1 cellular context compared by ENCODE assay signal in the genomic region with DNA sequence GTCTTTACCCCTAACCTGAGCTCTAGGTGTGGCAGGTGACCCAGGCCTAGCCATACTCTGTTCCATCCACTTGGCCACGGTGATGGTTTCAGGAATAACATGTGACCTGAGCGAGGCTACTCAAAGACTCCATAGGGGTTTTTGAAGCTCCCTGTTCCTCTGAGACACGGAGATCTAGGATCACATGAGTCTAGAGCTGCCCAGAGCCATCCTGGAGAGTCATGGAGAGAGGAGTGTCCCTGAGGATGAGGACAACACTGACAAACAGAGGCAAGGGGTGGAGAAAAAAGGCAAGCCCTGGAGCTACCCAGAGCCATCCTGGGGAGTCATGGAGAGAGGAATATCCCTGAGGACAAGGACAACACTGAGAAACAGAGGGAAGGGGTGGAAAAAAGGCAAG.
TF ChIP-seq lines count a peak whose summit lies in the region.

No MANE protein-coding gene starts in this region.

TF ChIP-seq in HEK293, 187 proteins besides CTCF, POLR2A, EP300 and RAD21 (continued from another document):
- TF ChIP-seq GLIS1 (tag by site-specific recombination; IDR thresholded peaks at IDR 0.05), result no peak
